ENCODE assay signal across 12 cellular contexts in genomic region chr7:44958645-44959344, GRCh38. TPM values are rescaled to one million over a fixed set of nuclear protein-coding genes. Genes with fewer than 3 reads are reported as not detected.
DNase-seq lines count a peak whose midpoint lies in the region; ATAC-seq lines count a peak whose summit lies in the region.
"Had no signal": no experiment of that assay in that cellular context is flagged by ENCODE, and none has a peak within 500 bp of the region (broad histone marks: within the 10 kb centered on the region; RNA-seq: fewer than 3 reads in every experiment).

No MANE protein-coding gene starts in this region.

- no peak overlapping the region for H3K4me3 Mint-ChIP-seq in activated CD4-positive, alpha-beta T cell treated with anti-CD3 and anti-CD28 coated beads for 36 hours
- no peak overlapping the region for H3K4me3 Mint-ChIP-seq in activated T-helper 1 cell treated with anti-CD3 and anti-CD28 coated beads, Interleukin-12 subunit alpha, Interleukin-12 subunit beta, Interleukin-2, Interleukin-4 antibody, amounts not matched to agents 30 ng/mL and 10 ng/mL and 1 ng/mL, durations not matched to agents 14 hours and 24 hours and 36 hours
- H3K4me3 Mint-ChIP-seq in naive thymus-derived CD8-positive, alpha-beta T cell: no peak overlapping the region
- H3K4me3 Mint-ChIP-seq: neural progenitor cell had no signal

- H3K27me3 Mint-ChIP-seq in activated CD4-positive, alpha-beta T cell treated with anti-CD3 and anti-CD28 coated beads for 36 hours: no peaks in the 10 kb centered on the region
- no peaks in the 10 kb centered on the region for H3K27me3 Mint-ChIP-seq in activated T-helper 1 cell treated with anti-CD3 and anti-CD28 coated beads, Interleukin-12 subunit alpha, Interleukin-12 subunit beta, Interleukin-2, Interleukin-4 antibody, amounts not matched to agents 30 ng/mL and 10 ng/mL and 1 ng/mL, durations not matched to agents 14 hours and 24 hours and 36 hours (ENCODE audit: insufficient read depth)
- no peaks in the 10 kb centered on the region for H3K27me3 Mint-ChIP-seq in naive thymus-derived CD8-positive, alpha-beta T cell

- ATAC-seq in activated CD4-positive, alpha-beta T cell treated with anti-CD3 and anti-CD28 coated beads for 36 hours: no peak
- ATAC-seq in HG03432 (IDR thresholded peaks at IDR 0.05; ENCODE audit: unreplicated experiment): peak; percentile 36
- no peak for ATAC-seq in naive thymus-derived CD8-positive, alpha-beta T cell

- H3K9me3 Mint-ChIP-seq in activated CD4-positive, alpha-beta T cell treated with anti-CD3 and anti-CD28 coated beads for 36 hours (ENCODE audit: low read depth): no peaks in the 10 kb centered on the region
- no peaks in the 10 kb centered on the region for H3K9me3 Mint-ChIP-seq in activated T-helper 1 cell treated with anti-CD3 and anti-CD28 coated beads, Interleukin-12 subunit alpha, Interleukin-12 subunit beta, Interleukin-2, Interleukin-4 antibody, amounts not matched to agents 30 ng/mL and 10 ng/mL and 1 ng/mL, durations not matched to agents 14 hours and 24 hours and 36 hours
- no peaks in the 10 kb centered on the region for H3K9me3 Mint-ChIP-seq in naive thymus-derived CD8-positive, alpha-beta T cell

- peak overlapping the region; percentile 49 for H3K27ac Mint-ChIP-seq in activated CD4-positive, alpha-beta T cell treated with anti-CD3 and anti-CD28 coated beads for 36 hours
- peak overlapping the region; percentile 3 for H3K27ac Mint-ChIP-seq in activated T-helper 1 cell treated with anti-CD3 and anti-CD28 coated beads, Interleukin-12 subunit alpha, Interleukin-12 subunit beta, Interleukin-2, Interleukin-4 antibody, amounts not matched to agents 30 ng/mL and 10 ng/mL and 1 ng/mL, durations not matched to agents 14 hours and 24 hours and 36 hours
- H3K27ac Mint-ChIP-seq in naive thymus-derived CD8-positive, alpha-beta T cell: peak overlapping the region; percentile 22 to 97 (median 73)
- H3K27ac Mint-ChIP-seq: neural progenitor cell had no signal

- no peak for DNase-seq in activated CD4-positive, alpha-beta T cell treated with anti-CD3 and anti-CD28 coated beads for 36 hours
- no peak for DNase-seq in activated CD4-positive, alpha-beta T cell treated with anti-CD3 and anti-CD28 coated beads for 1 hour
- DNase-seq in activated T-helper 1 cell treated with anti-CD3 and anti-CD28 coated beads, Interleukin-12 subunit alpha, Interleukin-12 subunit beta, Interleukin-2, Interleukin-4 antibody, amounts not matched to agents 30 ng/mL and 10 ng/mL and 1 ng/mL, durations not matched to agents 14 hours and 24 hours and 36 hours (ENCODE audit: low spot score): no peak
- DNase-seq in naive thymus-derived CD8-positive, alpha-beta T cell: no peak
- DNase-seq in mucosa of gallbladder (ENCODE audit: low spot score) (no peak), OCI-M1 (lab: John Stamatoyannopoulos, UW) (no peak), retina (no peak)
- DNase-seq: COR-L47; sigmoid colon; stimulated activated CD4-positive, alpha-beta T cell treated with anti-CD3 and anti-CD28 coated beads, Interleukin-4, amount 100 ng/mL, for 1 hour had no signal

- CTCF ChIA-PET in activated CD4-positive, alpha-beta T cell treated with anti-CD3 and anti-CD28 coated beads for 36 hours (lab: Charles Lee): no interaction called here

- POLR2A ChIA-PET in activated CD4-positive, alpha-beta T cell treated with anti-CD3 and anti-CD28 coated beads for 36 hours (lab: Charles Lee): no interaction called here
- POLR2A ChIA-PET in naive thymus-derived CD8-positive, alpha-beta T cell (lab: Charles Lee): no interaction called here

- intact Hi-C loops in activated CD4-positive, alpha-beta T cell treated with anti-CD3 and anti-CD28 coated beads for 36 hours (cut with DNase I, micrococcal nuclease): no loop called here
- intact Hi-C loops in activated T-helper 1 cell treated with anti-CD3 and anti-CD28 coated beads, Interleukin-12 subunit alpha, Interleukin-12 subunit beta, Interleukin-2, Interleukin-4 antibody, amounts not matched to agents 30 ng/mL and 10 ng/mL and 1 ng/mL, durations not matched to agents 14 hours and 24 hours and 36 hours (cut with micrococcal nuclease): no loop called here

- H3K36me3 Mint-ChIP-seq in activated CD4-positive, alpha-beta T cell treated with anti-CD3 and anti-CD28 coated beads for 36 hours (ENCODE audit: low read depth): peaks cover 7% of the 10 kb centered on the region
- peaks cover 2% of the 10 kb centered on the region for H3K36me3 Mint-ChIP-seq in activated T-helper 1 cell treated with anti-CD3 and anti-CD28 coated beads, Interleukin-12 subunit alpha, Interleukin-12 subunit beta, Interleukin-2, Interleukin-4 antibody, amounts not matched to agents 30 ng/mL and 10 ng/mL and 1 ng/mL, durations not matched to agents 14 hours and 24 hours and 36 hours (ENCODE audit: low read depth)
- H3K36me3 Mint-ChIP-seq in naive thymus-derived CD8-positive, alpha-beta T cell: peaks cover 0 to 4% (median 0%) of the 10 kb centered on the region in 3 donors
- H3K36me3 Mint-ChIP-seq: neural progenitor cell had no signal

- peaks cover 20% of the 10 kb centered on the region for H3K4me1 Mint-ChIP-seq in activated CD4-positive, alpha-beta T cell treated with anti-CD3 and anti-CD28 coated beads for 36 hours
- H3K4me1 Mint-ChIP-seq in activated T-helper 1 cell treated with anti-CD3 and anti-CD28 coated beads, Interleukin-12 subunit alpha, Interleukin-12 subunit beta, Interleukin-2, Interleukin-4 antibody, amounts not matched to agents 30 ng/mL and 10 ng/mL and 1 ng/mL, durations not matched to agents 14 hours and 24 hours and 36 hours (ENCODE audit: low read depth): peaks cover 12% of the 10 kb centered on the region
- H3K4me1 Mint-ChIP-seq in naive thymus-derived CD8-positive, alpha-beta T cell: peaks cover 10 to 33% (median 23%) of the 10 kb centered on the region in 4 donors

RNA-seq across cellular contexts. Expression of gene MYO1G, which starts 20.0 kb away (rescaled TPM):
- 100 to 1,000 TPM; 369 to 376 TPM for total RNA-seq in activated CD4-positive, alpha-beta T cell treated with anti-CD3 and anti-CD28 coated beads for 36 hours
- total RNA-seq in activated T-helper 1 cell treated with anti-CD3 and anti-CD28 coated beads, Interleukin-12 subunit alpha, Interleukin-12 subunit beta, Interleukin-2, Interleukin-4 antibody, amounts not matched to agents 30 ng/mL and 10 ng/mL and 1 ng/mL, durations not matched to agents 14 hours and 24 hours and 36 hours: 252 and 258 TPM in 2 replicates
- total RNA-seq in naive thymus-derived CD8-positive, alpha-beta T cell: 10 to 100 TPM; 44.4 to 44.5 TPM
- 100 to 1,000 TPM in 1 of 3 donors, 10 to 100 TPM in 2; 60.0 to 106 (median 73.8) TPM for polyA plus RNA-seq in naive thymus-derived CD8-positive, alpha-beta T cell
- total RNA-seq in mucosa of gallbladder: 6.0 TPM

RNA-seq across cellular contexts. Expression of gene CCM2, which starts 41.2 kb away (rescaled TPM):
- total RNA-seq in activated CD4-positive, alpha-beta T cell treated with anti-CD3 and anti-CD28 coated beads for 36 hours: 10 to 100 TPM; 70.1 to 80.1 TPM
- total RNA-seq in activated T-helper 1 cell treated with anti-CD3 and anti-CD28 coated beads, Interleukin-12 subunit alpha, Interleukin-12 subunit beta, Interleukin-2, Interleukin-4 antibody, amounts not matched to agents 30 ng/mL and 10 ng/mL and 1 ng/mL, durations not matched to agents 14 hours and 24 hours and 36 hours: 59.2 and 65.5 TPM in 2 replicates
- total RNA-seq in naive thymus-derived CD8-positive, alpha-beta T cell: 100 to 1,000 TPM; 160 to 167 TPM
- 10 to 100 TPM; 49.9 to 81.7 (median 63.2) TPM for polyA plus RNA-seq in naive thymus-derived CD8-positive, alpha-beta T cell
- 36.4 TPM for total RNA-seq in mucosa of gallbladder

Comparison
In these comparisons a context has a peak if more than half of its experiments do, and no peak if none do; other contexts are left out.
1. H3K27ac Mint-ChIP-seq: peak in every context shown above with its lines; median percentile 73 in naive thymus-derived CD8-positive, alpha-beta T cell; 49 in activated CD4-positive, alpha-beta T cell treated with anti-CD3 and anti-CD28 coated beads for 36 hours; 3 in activated T-helper 1 cell treated with anti-CD3 and anti-CD28 coated beads, Interleukin-12 subunit alpha, Interleukin-12 subunit beta, Interleukin-2, Interleukin-4 antibody, amounts not matched to agents 30 ng/mL and 10 ng/mL and 1 ng/mL, durations not matched to agents 14 hours and 24 hours and 36 hours.